In genomic region chr17:27315796-27316465, GRCh38 we compare ENCODE assay signal across 10 cellular contexts. TPM values are rescaled to one million over a fixed set of nuclear protein-coding genes. Genes with fewer than 3 reads are reported as not detected.
A peak's percentile ranks its signal among the peaks of the same experiment; 100 is the strongest.
DNase-seq lines count a peak whose midpoint lies in the region; ATAC-seq and TF ChIP-seq lines count a peak whose summit lies in the region.
"Had no signal": no experiment of that assay in that cellular context is flagged by ENCODE, and none has a peak within 500 bp of the region (broad histone marks: within the 10 kb centered on the region; RNA-seq: fewer than 3 reads in every experiment).

No MANE protein-coding gene starts in this region.

- H3K27ac ChIP-seq in gastrocnemius medialis (peak overlapping the region; percentile 69 to 86 (median 84)), mesendoderm (ENCODE audit: low read depth, low read length) (no peak overlapping the region)

- peak overlapping the region in 5 of 7 donors; percentile 37 to 83 (median 75) for H3K27ac Mint-ChIP-seq in CD14-positive monocyte
- H3K27ac Mint-ChIP-seq: WTC11 had no signal

- no peak overlapping the region for H4K5ac ChIP-seq in mesendoderm (ENCODE audit: low read length)

- H2BK120ac ChIP-seq in mesendoderm (ENCODE audit: low read depth, low read length), result no peak overlapping the region

- H3K9ac ChIP-seq in mesendoderm (ENCODE audit: low read length), result no peak overlapping the region

- no peaks in the 10 kb centered on the region for H3K79me2 ChIP-seq in mesendoderm (ENCODE audit: control insufficient read depth, insufficient read depth, low read length)

- peaks cover 72 to 85% of the 10 kb centered on the region in 2 donors for H3K36me3 Mint-ChIP-seq in CD14-positive monocyte

- peak; percentile 55 to 74 for ATAC-seq in gastrocnemius medialis
- ATAC-seq in GM21737 (IDR thresholded peaks at IDR 0.05; ENCODE audit: unreplicated experiment), result no peak
- no peak for ATAC-seq in activated CD4-positive, CD25-positive, alpha-beta regulatory T cell treated with anti-CD3 and anti-CD28 coated beads, Interleukin-2, amount 50 U/mL, for 24 hours
- ATAC-seq: WTC11 had no signal

- H3K56ac ChIP-seq in mesendoderm (ENCODE audit: low read length), result no peak overlapping the region

- no peak overlapping the region for H3K23ac ChIP-seq in mesendoderm (ENCODE audit: low read length)

- no peaks in the 10 kb centered on the region for H3K9me3 ChIP-seq in gastrocnemius medialis

- no CpG with 5 or more reads among the region's 7 CpGs for WGBS in mesendoderm (ENCODE audit: extremely low coverage, insufficient coverage, low lambda C conversion rate)

- H3K4me3 Mint-ChIP-seq in CD14-positive monocyte, result no peak overlapping the region
- H3K4me3 Mint-ChIP-seq: WTC11 had no signal

- TF ChIP-seq CTCF in CD14-positive monocyte (IDR thresholded peaks at IDR 0.05), result no peak
- no peak for TF ChIP-seq CTCF in gastrocnemius medialis (IDR thresholded peaks at IDR 0.05 in 4 of 5, conservative IDR thresholded peaks at IDR 0.05 in 1 of 5)

- intact Hi-C loops in CD14-positive monocyte (cut with micrococcal nuclease) (no loop called here), gastrocnemius medialis (cut with DNase I; ENCODE audit: low total_unique reads) (loop anchor here (2.0 kb wide), 1 partner anchor 21 kb away; the partner anchor contains the start of gene WSB1)

- no peaks in the 10 kb centered on the region for H3K27me3 ChIP-seq in gastrocnemius medialis
- H3K27me3 ChIP-seq in mesendoderm (ENCODE audit: insufficient read depth, low read length, poor library complexity), result no peaks in the 10 kb centered on the region

- H3K4me1 ChIP-seq in gastrocnemius medialis, result peaks cover 33 to 41% of the 10 kb centered on the region in 2 donors
- H3K4me1 ChIP-seq in mesendoderm (ENCODE audit: control insufficient read depth, low read depth, low read length), result no peaks in the 10 kb centered on the region

- no peak for TF ChIP-seq POLR2A in gastrocnemius medialis (IDR thresholded peaks at IDR 0.05)

- DNase-seq in CD14-positive monocyte (ENCODE audit: low spot score) (no peak), SW480 (ENCODE audit: low spot score) (peak; percentile 40), kidney tubule cell (ENCODE audit: low spot score) (peak; percentile 22), gastrocnemius medialis (peak; percentile 54 to 82), mesendoderm (no peak), middle frontal gyrus (ENCODE audit: extremely low spot score, low spot score) (no peak)

- no peak overlapping the region for H2AK5ac ChIP-seq in mesendoderm (ENCODE audit: low read length)

- no peaks in the 10 kb centered on the region for H3K79me1 ChIP-seq in mesendoderm (ENCODE audit: low read length)

- H2BK5ac ChIP-seq in mesendoderm (ENCODE audit: low read length), result no peak overlapping the region

- H3K36me3 ChIP-seq in gastrocnemius medialis (peaks cover 2 to 44% of the 10 kb centered on the region in 2 donors), mesendoderm (ENCODE audit: control insufficient read depth, insufficient read depth, low read length) (peaks cover 8% of the 10 kb centered on the region)

- H2BK15ac ChIP-seq in mesendoderm (replicated peaks; ENCODE audit: low read depth), result no peak overlapping the region

- no peak overlapping the region for H3K18ac ChIP-seq in mesendoderm (ENCODE audit: low read length)

- no peak overlapping the region for H4K8ac ChIP-seq in mesendoderm (ENCODE audit: low read depth, low read length)

- peaks cover 14% of the 10 kb centered on the region for H3K4me1 Mint-ChIP-seq in CD14-positive monocyte
- H3K4me1 Mint-ChIP-seq: WTC11 had no signal

- no peaks in the 10 kb centered on the region for H3K27me3 Mint-ChIP-seq in CD14-positive monocyte (ENCODE audit: low read depth in 3 of 3)

- H3K4me3 ChIP-seq in gastrocnemius medialis, result no peak overlapping the region
- no peak overlapping the region for H3K4me3 ChIP-seq in mesendoderm (ENCODE audit: low read length)
- H3K4me3 ChIP-seq: skin epidermis had no signal

- no peak overlapping the region for H3K4ac ChIP-seq in mesendoderm (ENCODE audit: low read depth, low read length)

- H3K9me3 Mint-ChIP-seq in CD14-positive monocyte, result no peaks in the 10 kb centered on the region
- H3K9me3 Mint-ChIP-seq: WTC11 had no signal

- no peak overlapping the region for H3K4me2 ChIP-seq in mesendoderm (ENCODE audit: low read length)

- in situ Hi-C loops in gastrocnemius medialis (cut with MboI; ENCODE audit: low sequenced_read_pairs in 4 of 4), result no loop called here

RNA-seq across cellular contexts. Expression of gene WSB1, which starts 22.0 kb away (rescaled TPM):
- polyA plus RNA-seq in CD14-positive monocyte, result 100 to 1,000 TPM; 220 to 368 TPM
- total RNA-seq in gastrocnemius medialis, result 10 to 100 TPM; 15.8 to 48.1 (median 20.4) TPM
- polyA plus RNA-seq in mesendoderm (2013, experiment 1 of 2), result 54.3 TPM
- 53.7 TPM for polyA plus RNA-seq in mesendoderm (2013, experiment 2 of 2)

Comparison
In these comparisons a context has a peak if more than half of its experiments do, and no peak if none do; other contexts are left out.
1. DNase-seq: peak in SW480 (single experiment), kidney tubule cell (single experiment) and gastrocnemius medialis (2 of 2); none in CD14-positive monocyte (single experiment), mesendoderm (single experiment) and middle frontal gyrus (single experiment).
2. ATAC-seq: peak in gastrocnemius medialis (2 of 2); none in GM21737 (single experiment) and activated CD4-positive, CD25-positive, alpha-beta regulatory T cell treated with anti-CD3 and anti-CD28 coated beads, Interleukin-2, amount 50 U/mL, for 24 hours (0 of 2).